Comparison of ENCODE assay signal across 1 cellular context in the genomic region with DNA sequence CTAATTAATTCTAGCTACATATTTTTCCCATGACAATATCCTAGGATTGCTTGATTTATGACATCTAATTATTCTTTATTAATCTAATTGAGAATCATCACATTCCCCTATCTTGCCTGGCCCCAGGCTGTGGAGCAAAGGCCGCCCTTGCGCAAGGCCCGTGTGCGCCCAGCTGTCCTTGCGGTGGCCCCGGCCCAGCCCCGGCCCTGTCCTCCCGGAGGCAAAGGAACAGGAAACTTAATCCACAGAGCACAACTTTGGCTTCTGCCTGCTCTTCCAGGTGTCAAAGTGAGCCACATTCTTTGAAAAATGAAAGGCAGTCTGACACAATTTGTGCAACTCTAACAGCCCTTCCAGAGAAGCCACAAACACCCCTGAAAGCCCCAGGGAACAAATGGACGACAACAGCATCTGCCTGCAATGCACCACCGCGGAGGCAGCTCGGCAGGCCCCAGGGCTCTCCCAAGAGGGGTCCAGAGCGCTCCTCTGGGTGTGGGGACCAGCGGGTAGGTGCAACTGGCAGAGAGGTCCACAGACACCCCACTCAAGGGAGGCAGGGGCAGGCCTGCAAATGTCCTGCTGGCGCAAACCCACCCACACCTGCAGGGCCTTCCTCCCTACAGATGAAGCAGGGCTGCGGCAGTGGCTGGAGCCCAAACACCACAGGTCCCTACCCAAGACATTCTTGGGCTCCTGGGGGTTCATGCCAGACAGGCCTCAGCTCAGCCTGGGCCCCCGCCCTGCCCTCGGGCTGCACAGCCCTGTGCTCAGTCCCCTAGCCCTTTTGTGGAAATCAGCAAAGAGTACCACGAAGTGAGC.
TF ChIP-seq lines count a peak whose summit lies in the region.

No MANE protein-coding gene starts in this region.

TF ChIP-seq in HepG2, 621 proteins besides CTCF, POLR2A, EP300 and RAD21 (continued from another document and continues in another):
- TF ChIP-seq, protein P1, sequence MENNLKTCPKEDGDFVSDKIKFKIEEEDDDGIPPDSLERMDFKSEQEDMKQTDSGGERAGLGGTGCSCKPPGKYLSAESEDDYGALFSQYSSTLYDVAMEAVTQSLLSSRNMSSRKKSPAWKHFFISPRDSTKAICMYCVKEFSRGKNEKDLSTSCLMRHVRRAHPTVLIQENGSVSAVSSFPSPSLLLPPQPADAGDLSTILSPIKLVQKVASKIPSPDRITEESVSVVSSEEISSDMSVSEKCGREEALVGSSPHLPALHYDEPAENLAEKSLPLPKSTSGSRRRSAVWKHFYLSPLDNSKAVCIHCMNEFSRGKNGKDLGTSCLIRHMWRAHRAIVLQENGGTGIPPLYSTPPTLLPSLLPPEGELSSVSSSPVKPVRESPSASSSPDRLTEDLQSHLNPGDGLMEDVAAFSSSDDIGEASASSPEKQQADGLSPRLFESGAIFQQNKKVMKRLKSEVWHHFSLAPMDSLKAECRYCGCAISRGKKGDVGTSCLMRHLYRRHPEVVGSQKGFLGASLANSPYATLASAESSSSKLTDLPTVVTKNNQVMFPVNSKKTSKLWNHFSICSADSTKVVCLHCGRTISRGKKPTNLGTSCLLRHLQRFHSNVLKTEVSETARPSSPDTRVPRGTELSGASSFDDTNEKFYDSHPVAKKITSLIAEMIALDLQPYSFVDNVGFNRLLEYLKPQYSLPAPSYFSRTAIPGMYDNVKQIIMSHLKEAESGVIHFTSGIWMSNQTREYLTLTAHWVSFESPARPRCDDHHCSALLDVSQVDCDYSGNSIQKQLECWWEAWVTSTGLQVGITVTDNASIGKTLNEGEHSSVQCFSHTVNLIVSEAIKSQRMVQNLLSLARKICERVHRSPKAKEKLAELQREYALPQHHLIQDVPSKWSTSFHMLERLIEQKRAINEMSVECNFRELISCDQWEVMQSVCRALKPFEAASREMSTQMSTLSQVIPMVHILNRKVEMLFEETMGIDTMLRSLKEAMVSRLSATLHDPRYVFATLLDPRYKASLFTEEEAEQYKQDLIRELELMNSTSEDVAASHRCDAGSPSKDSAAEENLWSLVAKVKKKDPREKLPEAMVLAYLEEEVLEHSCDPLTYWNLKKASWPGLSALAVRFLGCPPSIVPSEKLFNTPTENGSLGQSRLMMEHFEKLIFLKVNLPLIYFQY (CRISPR knock-in tag; IDR thresholded peaks at IDR 0.05; ENCODE audit: borderline replicate concordance): peak; percentile 87; the same call in 1 of the 2 replicates
- TF ChIP-seq, protein P2, sequence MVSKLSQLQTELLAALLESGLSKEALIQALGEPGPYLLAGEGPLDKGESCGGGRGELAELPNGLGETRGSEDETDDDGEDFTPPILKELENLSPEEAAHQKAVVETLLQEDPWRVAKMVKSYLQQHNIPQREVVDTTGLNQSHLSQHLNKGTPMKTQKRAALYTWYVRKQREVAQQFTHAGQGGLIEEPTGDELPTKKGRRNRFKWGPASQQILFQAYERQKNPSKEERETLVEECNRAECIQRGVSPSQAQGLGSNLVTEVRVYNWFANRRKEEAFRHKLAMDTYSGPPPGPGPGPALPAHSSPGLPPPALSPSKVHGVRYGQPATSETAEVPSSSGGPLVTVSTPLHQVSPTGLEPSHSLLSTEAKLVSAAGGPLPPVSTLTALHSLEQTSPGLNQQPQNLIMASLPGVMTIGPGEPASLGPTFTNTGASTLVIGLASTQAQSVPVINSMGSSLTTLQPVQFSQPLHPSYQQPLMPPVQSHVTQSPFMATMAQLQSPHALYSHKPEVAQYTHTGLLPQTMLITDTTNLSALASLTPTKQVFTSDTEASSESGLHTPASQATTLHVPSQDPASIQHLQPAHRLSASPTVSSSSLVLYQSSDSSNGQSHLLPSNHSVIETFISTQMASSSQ (IDR thresholded peaks at IDR 0.05; ENCODE audit: low read depth): no peak
- TF ChIP-seq, protein P2 (CRISPR knock-in tag; IDR thresholded peaks at IDR 0.05; ENCODE audit: borderline replicate concordance): peak; percentile 6; the same call in 1 of the 2 replicates
- TF ChIP-seq GATAD2A (CRISPR knock-in tag; IDR thresholded peaks at IDR 0.05): peak; percentile 80
- no peak for TF ChIP-seq GZF1 (CRISPR knock-in tag; IDR thresholded peaks at IDR 0.05)
- TF ChIP-seq, protein P3, sequence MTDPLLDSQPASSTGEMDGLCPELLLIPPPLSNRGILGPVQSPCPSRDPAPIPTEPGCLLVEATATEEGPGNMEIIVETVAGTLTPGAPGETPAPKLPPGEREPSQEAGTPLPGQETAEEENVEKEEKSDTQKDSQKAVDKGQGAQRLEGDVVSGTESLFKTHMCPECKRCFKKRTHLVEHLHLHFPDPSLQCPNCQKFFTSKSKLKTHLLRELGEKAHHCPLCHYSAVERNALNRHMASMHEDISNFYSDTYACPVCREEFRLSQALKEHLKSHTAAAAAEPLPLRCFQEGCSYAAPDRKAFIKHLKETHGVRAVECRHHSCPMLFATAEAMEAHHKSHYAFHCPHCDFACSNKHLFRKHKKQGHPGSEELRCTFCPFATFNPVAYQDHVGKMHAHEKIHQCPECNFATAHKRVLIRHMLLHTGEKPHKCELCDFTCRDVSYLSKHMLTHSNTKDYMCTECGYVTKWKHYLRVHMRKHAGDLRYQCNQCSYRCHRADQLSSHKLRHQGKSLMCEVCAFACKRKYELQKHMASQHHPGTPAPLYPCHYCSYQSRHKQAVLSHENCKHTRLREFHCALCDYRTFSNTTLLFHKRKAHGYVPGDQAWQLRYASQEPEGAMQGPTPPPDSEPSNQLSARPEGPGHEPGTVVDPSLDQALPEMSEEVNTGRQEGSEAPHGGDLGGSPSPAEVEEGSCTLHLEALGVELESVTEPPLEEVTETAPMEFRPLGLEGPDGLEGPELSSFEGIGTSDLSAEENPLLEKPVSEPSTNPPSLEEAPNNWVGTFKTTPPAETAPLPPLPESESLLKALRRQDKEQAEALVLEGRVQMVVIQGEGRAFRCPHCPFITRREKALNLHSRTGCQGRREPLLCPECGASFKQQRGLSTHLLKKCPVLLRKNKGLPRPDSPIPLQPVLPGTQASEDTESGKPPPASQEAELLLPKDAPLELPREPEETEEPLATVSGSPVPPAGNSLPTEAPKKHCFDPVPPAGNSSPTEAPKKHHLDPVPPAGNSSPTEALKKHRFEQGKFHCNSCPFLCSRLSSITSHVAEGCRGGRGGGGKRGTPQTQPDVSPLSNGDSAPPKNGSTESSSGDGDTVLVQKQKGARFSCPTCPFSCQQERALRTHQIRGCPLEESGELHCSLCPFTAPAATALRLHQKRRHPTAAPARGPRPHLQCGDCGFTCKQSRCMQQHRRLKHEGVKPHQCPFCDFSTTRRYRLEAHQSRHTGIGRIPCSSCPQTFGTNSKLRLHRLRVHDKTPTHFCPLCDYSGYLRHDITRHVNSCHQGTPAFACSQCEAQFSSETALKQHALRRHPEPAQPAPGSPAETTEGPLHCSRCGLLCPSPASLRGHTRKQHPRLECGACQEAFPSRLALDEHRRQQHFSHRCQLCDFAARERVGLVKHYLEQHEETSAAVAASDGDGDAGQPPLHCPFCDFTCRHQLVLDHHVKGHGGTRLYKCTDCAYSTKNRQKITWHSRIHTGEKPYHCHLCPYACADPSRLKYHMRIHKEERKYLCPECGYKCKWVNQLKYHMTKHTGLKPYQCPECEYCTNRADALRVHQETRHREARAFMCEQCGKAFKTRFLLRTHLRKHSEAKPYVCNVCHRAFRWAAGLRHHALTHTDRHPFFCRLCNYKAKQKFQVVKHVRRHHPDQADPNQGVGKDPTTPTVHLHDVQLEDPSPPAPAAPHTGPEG (CRISPR knock-in tag; IDR thresholded peaks at IDR 0.05): no peak
- no peak for TF ChIP-seq KAT7 (CRISPR knock-in tag; IDR thresholded peaks at IDR 0.05; ENCODE audit: borderline replicate concordance)
- 0 out of 2 replicates have a peak, but pooled peaks have one; percentile 33 for TF ChIP-seq ZNF430 (CRISPR knock-in tag; IDR thresholded peaks at IDR 0.05)
- TF ChIP-seq ZNF761 (CRISPR knock-in tag; conservative IDR thresholded peaks at IDR 0.05): no peak
- no peak for TF ChIP-seq DR1 (CRISPR knock-in tag; IDR thresholded peaks at IDR 0.05)
- TF ChIP-seq, protein P4, sequence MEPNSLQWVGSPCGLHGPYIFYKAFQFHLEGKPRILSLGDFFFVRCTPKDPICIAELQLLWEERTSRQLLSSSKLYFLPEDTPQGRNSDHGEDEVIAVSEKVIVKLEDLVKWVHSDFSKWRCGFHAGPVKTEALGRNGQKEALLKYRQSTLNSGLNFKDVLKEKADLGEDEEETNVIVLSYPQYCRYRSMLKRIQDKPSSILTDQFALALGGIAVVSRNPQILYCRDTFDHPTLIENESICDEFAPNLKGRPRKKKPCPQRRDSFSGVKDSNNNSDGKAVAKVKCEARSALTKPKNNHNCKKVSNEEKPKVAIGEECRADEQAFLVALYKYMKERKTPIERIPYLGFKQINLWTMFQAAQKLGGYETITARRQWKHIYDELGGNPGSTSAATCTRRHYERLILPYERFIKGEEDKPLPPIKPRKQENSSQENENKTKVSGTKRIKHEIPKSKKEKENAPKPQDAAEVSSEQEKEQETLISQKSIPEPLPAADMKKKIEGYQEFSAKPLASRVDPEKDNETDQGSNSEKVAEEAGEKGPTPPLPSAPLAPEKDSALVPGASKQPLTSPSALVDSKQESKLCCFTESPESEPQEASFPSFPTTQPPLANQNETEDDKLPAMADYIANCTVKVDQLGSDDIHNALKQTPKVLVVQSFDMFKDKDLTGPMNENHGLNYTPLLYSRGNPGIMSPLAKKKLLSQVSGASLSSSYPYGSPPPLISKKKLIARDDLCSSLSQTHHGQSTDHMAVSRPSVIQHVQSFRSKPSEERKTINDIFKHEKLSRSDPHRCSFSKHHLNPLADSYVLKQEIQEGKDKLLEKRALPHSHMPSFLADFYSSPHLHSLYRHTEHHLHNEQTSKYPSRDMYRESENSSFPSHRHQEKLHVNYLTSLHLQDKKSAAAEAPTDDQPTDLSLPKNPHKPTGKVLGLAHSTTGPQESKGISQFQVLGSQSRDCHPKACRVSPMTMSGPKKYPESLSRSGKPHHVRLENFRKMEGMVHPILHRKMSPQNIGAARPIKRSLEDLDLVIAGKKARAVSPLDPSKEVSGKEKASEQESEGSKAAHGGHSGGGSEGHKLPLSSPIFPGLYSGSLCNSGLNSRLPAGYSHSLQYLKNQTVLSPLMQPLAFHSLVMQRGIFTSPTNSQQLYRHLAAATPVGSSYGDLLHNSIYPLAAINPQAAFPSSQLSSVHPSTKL (CRISPR knock-in tag; IDR thresholded peaks at IDR 0.05): peak; percentile 73
- TF ChIP-seq, protein P5, sequence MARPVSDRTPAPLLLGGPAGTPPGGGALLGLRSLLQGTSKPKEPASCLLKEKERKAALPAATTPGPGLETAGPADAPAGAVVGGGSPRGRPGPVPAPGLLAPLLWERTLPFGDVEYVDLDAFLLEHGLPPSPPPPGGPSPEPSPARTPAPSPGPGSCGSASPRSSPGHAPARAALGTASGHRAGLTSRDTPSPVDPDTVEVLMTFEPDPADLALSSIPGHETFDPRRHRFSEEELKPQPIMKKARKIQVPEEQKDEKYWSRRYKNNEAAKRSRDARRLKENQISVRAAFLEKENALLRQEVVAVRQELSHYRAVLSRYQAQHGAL (CRISPR knock-in tag; IDR thresholded peaks at IDR 0.05; ENCODE audit: not compliant biosample characterization): no peak
- TF ChIP-seq ESRRA (CRISPR knock-in tag; IDR thresholded peaks at IDR 0.05; ENCODE audit: low read depth): no peak
- TF ChIP-seq, protein P6, sequence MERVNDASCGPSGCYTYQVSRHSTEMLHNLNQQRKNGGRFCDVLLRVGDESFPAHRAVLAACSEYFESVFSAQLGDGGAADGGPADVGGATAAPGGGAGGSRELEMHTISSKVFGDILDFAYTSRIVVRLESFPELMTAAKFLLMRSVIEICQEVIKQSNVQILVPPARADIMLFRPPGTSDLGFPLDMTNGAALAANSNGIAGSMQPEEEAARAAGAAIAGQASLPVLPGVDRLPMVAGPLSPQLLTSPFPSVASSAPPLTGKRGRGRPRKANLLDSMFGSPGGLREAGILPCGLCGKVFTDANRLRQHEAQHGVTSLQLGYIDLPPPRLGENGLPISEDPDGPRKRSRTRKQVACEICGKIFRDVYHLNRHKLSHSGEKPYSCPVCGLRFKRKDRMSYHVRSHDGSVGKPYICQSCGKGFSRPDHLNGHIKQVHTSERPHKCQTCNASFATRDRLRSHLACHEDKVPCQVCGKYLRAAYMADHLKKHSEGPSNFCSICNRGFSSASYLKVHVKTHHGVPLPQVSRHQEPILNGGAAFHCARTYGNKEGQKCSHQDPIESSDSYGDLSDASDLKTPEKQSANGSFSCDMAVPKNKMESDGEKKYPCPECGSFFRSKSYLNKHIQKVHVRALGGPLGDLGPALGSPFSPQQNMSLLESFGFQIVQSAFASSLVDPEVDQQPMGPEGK (CRISPR knock-in tag; IDR thresholded peaks at IDR 0.05): peak; percentile 58
- no peak for TF ChIP-seq SRSF4 (IDR thresholded peaks at IDR 0.05; ENCODE audit: low read depth, low read length, poor library complexity, severe bottlenecking)
- no peak for TF ChIP-seq FOXC1 (CRISPR knock-in tag; IDR thresholded peaks at IDR 0.05; ENCODE audit: borderline replicate concordance)
- TF ChIP-seq, protein P7, sequence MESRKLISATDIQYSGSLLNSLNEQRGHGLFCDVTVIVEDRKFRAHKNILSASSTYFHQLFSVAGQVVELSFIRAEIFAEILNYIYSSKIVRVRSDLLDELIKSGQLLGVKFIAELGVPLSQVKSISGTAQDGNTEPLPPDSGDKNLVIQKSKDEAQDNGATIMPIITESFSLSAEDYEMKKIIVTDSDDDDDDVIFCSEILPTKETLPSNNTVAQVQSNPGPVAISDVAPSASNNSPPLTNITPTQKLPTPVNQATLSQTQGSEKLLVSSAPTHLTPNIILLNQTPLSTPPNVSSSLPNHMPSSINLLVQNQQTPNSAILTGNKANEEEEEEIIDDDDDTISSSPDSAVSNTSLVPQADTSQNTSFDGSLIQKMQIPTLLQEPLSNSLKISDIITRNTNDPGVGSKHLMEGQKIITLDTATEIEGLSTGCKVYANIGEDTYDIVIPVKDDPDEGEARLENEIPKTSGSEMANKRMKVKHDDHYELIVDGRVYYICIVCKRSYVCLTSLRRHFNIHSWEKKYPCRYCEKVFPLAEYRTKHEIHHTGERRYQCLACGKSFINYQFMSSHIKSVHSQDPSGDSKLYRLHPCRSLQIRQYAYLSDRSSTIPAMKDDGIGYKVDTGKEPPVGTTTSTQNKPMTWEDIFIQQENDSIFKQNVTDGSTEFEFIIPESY (CRISPR knock-in tag; IDR thresholded peaks at IDR 0.05): no peak
- TF ChIP-seq ZNF331 (CRISPR knock-in tag; IDR thresholded peaks at IDR 0.05): no peak; the same call in 1 of the 2 replicates
- no peak for TF ChIP-seq GLI4 (CRISPR knock-in tag; IDR thresholded peaks at IDR 0.05; ENCODE audit: borderline replicate concordance)
- no peak for TF ChIP-seq ZNF101 (CRISPR knock-in tag; IDR thresholded peaks at IDR 0.05; ENCODE audit: borderline replicate concordance, low read depth)
- TF ChIP-seq BRD4 (CRISPR knock-in tag; IDR thresholded peaks at IDR 0.05): 0 out of 2 replicates have a peak, but pooled peaks have one; percentile 44
- TF ChIP-seq ZNF510 (CRISPR knock-in tag; IDR thresholded peaks at IDR 0.05; ENCODE audit: low read depth): no peak
